ENCODE assay signal across 18 cellular contexts in genomic region chr19:48856921-48857320, GRCh38. TPM values are rescaled to one million over a fixed set of nuclear protein-coding genes. Genes with fewer than 3 reads are reported as not detected.
"Had no signal": no experiment of that assay in that cellular context is flagged by ENCODE, and none has a peak within 500 bp of the region (broad histone marks: within the 10 kb centered on the region; RNA-seq: fewer than 3 reads in every experiment).

No MANE protein-coding gene starts in this region.

- H3K36me3 ChIP-seq: lower lobe of right lung, upper lobe of left lung had no signal

- H3K9me3 Mint-ChIP-seq: activated CD4-positive, alpha-beta T cell treated with anti-CD3 and anti-CD28 coated beads, Interleukin-2, amount 10 ng/mL, durations not matched to agents 7 days and 5 days; activated naive CD4-positive, alpha-beta T cell treated with anti-CD3 and anti-CD28 coated beads, Interleukin-2, amount 10 ng/mL, durations not matched to agents 7 days and 5 days; activated T-cell treated with anti-CD3 and anti-CD28 coated beads, Interleukin-2, amount 50 U/mL, for 4 hours; neural crest cell; stimulated activated memory B cell treated with anti-CD40 and anti-IgM and Interleukin-4, amounts not matched to agents 10 μg/mL and 1 μg/mL and 100 μg/mL, for 72 hours; T-helper 1 cell treated with Interleukin-12 subunit alpha and Interleukin-12 subunit beta and Interleukin-4 antibody, amounts not matched to agents 30 μg/mL and 1 μg/mL, for 36 hours had no signal

- H3K36me3 Mint-ChIP-seq: activated naive CD4-positive, alpha-beta T cell treated with anti-CD3 and anti-CD28 coated beads, Interleukin-2, amount 10 ng/mL, durations not matched to agents 7 days and 5 days; stimulated activated memory B cell treated with anti-CD40 and anti-IgM and Interleukin-4, amounts not matched to agents 10 μg/mL and 1 μg/mL and 100 μg/mL, for 72 hours had no signal

- H3K4me3 ChIP-seq: body of pancreas, lower lobe of right lung, right lobe of liver, thoracic aorta, upper lobe of left lung had no signal

- FAIRE-seq: islet of Langerhans had no signal

- H3K27ac ChIP-seq: body of pancreas, lower lobe of right lung, right lobe of liver, thoracic aorta, upper lobe of left lung had no signal

- H3K4me3 Mint-ChIP-seq: activated CD4-positive, alpha-beta T cell treated with anti-CD3 and anti-CD28 coated beads, Interleukin-2, amount 10 ng/mL, durations not matched to agents 7 days and 5 days; activated naive CD4-positive, alpha-beta T cell treated with anti-CD3 and anti-CD28 coated beads, Interleukin-2, amount 10 ng/mL, durations not matched to agents 7 days and 5 days; activated T-cell treated with anti-CD3 and anti-CD28 coated beads, Interleukin-2, amount 50 U/mL, for 4 hours; neural crest cell; stimulated activated memory B cell treated with anti-CD40 and anti-IgM and Interleukin-4, amounts not matched to agents 10 μg/mL and 1 μg/mL and 100 μg/mL, for 72 hours; T-helper 1 cell treated with Interleukin-12 subunit alpha and Interleukin-12 subunit beta and Interleukin-4 antibody, amounts not matched to agents 30 μg/mL and 1 μg/mL, for 36 hours had no signal

- H3K27ac Mint-ChIP-seq: activated CD4-positive, alpha-beta T cell treated with anti-CD3 and anti-CD28 coated beads, Interleukin-2, amount 10 ng/mL, durations not matched to agents 7 days and 5 days; activated naive CD4-positive, alpha-beta T cell treated with anti-CD3 and anti-CD28 coated beads, Interleukin-2, amount 10 ng/mL, durations not matched to agents 7 days and 5 days; stimulated activated memory B cell treated with anti-CD40 and anti-IgM and Interleukin-4, amounts not matched to agents 10 μg/mL and 1 μg/mL and 100 μg/mL, for 72 hours; T-helper 1 cell treated with Interleukin-12 subunit alpha and Interleukin-12 subunit beta and Interleukin-4 antibody, amounts not matched to agents 30 μg/mL and 1 μg/mL, for 36 hours had no signal

- ATAC-seq: activated T-cell treated with anti-CD3 and anti-CD28 coated beads, Interleukin-2, amount 50 U/mL, for 4 hours; body of pancreas; left cardiac atrium; right lobe of liver; stimulated activated memory B cell treated with anti-CD40 and anti-IgM and Interleukin-4, amounts not matched to agents 10 μg/mL and 1 μg/mL and 100 μg/mL, for 72 hours had no signal

- H3K27me3 Mint-ChIP-seq: activated CD4-positive, alpha-beta T cell treated with anti-CD3 and anti-CD28 coated beads, Interleukin-2, amount 10 ng/mL, durations not matched to agents 7 days and 5 days; stimulated activated memory B cell treated with anti-CD40 and anti-IgM and Interleukin-4, amounts not matched to agents 10 μg/mL and 1 μg/mL and 100 μg/mL, for 72 hours had no signal

- H3K9me3 ChIP-seq: body of pancreas, lower lobe of right lung, right lobe of liver, thoracic aorta, upper lobe of left lung had no signal

- H3K4me1 ChIP-seq: body of pancreas, lower lobe of right lung had no signal

- DNase-seq: activated CD4-positive, alpha-beta T cell treated with anti-CD3 and anti-CD28 coated beads, Interleukin-2, amount 10 ng/mL, durations not matched to agents 7 days and 5 days; activated CD8-positive, alpha-beta memory T cell treated with anti-CD3 and anti-CD28 coated beads, Interleukin-2, amount 50 U/mL, for 4 hours; activated naive CD4-positive, alpha-beta T cell treated with anti-CD3 and anti-CD28 coated beads, Interleukin-2, amount 10 ng/mL, durations not matched to agents 7 days and 5 days; activated T-cell treated with anti-CD3 and anti-CD28 coated beads, Interleukin-2, amount 50 U/mL, for 4 hours; body of pancreas; hippocampal formation; left cardiac atrium; lower lobe of right lung; right lobe of liver; stimulated activated CD4-positive, alpha-beta T cell treated with anti-CD3 and anti-CD28 coated beads, Interleukin-4, amount 100 ng/mL, for 4 hours; upper lobe of left lung had no signal

- H3K27me3 ChIP-seq: body of pancreas, right lobe of liver, upper lobe of left lung had no signal

RNA-seq across cellular contexts. Expression of gene TULP2, which starts 41.6 kb away (rescaled TPM):
- total RNA-seq: activated CD4-positive, alpha-beta T cell treated with anti-CD3 and anti-CD28 coated beads, Interleukin-2, amount 10 ng/mL, durations not matched to agents 7 days and 5 days; body of pancreas; glomerular endothelial cell; lower lobe of right lung; neural crest cell; osteocyte; right lobe of liver had no signal
